In the genomic region with DNA sequence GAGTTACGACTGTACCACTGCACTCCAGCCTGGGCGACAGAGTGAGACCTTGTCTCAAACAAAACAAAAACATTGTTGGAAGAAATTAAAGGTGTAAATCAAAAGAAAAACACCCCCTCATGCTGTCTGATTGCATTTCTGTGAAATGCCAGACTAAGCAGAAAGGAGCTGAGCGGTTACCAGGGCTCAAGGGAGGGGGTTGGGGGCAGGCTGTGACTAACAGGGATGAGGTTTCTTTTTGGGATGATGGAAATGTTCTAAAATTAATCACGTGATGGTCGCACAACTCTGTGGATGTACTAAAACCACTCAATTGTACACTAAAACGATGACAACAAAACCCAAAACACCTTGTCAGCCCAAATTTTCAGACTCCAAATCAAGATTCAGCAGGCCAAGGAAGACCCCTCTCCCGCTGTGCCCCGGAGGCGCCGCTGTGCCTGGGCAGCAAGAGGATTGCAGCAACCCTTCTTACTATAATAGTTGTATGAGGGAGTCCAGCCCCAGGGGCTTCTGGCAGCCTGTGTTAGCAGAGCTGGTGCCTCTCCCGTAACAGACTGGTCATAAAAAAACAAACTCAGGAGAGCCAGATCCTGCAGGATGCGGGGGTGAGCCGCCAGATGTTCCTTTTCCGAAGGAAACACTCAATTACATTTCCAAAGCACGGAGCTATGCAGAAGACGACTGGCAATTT, we compare ENCODE assay signal across 10 cellular contexts. TPM values are rescaled to one million over a fixed set of nuclear protein-coding genes. Genes with fewer than 3 reads are reported as not detected.
DNase-seq lines count a peak whose midpoint lies in the region; ATAC-seq lines count a peak whose summit lies in the region.
"Had no signal": no experiment of that assay in that cellular context is flagged by ENCODE, and none has a peak within 500 bp of the region (broad histone marks: within the 10 kb centered on the region; RNA-seq: fewer than 3 reads in every experiment).

No MANE protein-coding gene starts in this region.

- H3K9me3 ChIP-seq in right cardiac atrium (ENCODE audit: control insufficient read depth, low read length) = no peaks in the 10 kb centered on the region
- H3K9me3 ChIP-seq: mucosa of descending colon had no signal

- ATAC-seq in right cardiac atrium = peak; percentile 10 to 60
- ATAC-seq in HG02588 (IDR thresholded peaks at IDR 0.05; ENCODE audit: unreplicated experiment) = no peak
- ATAC-seq: mucosa of descending colon had no signal

- H3K4me3 ChIP-seq in right cardiac atrium (ENCODE audit: low read length) (no peak overlapping the region), skin epidermis (no peak overlapping the region)
- H3K4me3 ChIP-seq: mucosa of descending colon had no signal

- intact Hi-C loops in right cardiac atrium (cut with DNase I) = no loop called here

- H3K4me1 ChIP-seq in right cardiac atrium (ENCODE audit: control insufficient read depth, insufficient read depth, low read length) = peaks cover 2% of the 10 kb centered on the region

- H3K27ac ChIP-seq in right cardiac atrium (ENCODE audit: low read length) (peak overlapping the region; percentile 49), skin epidermis (peak overlapping the region in 12 of 21 experiments; percentile 4 to 73 (median 48))
- H3K27ac ChIP-seq: epithelial cell of prostate had no signal

- peak; percentile 57 for DNase-seq in HCEC 1CT
- peak; percentile 41 for DNase-seq in brain pericyte (ENCODE audit: low read depth, low spot score)
- DNase-seq in right cardiac atrium = peak in 2 of 3 donors; percentile 65 to 77
- DNase-seq in DMS153 treated with DMSO at 0.1 percent for 48 hours (lab: John Stamatoyannopoulos, UW; ENCODE audit: unreplicated experiment) = no peak
- DNase-seq in stimulated activated CD4-positive, alpha-beta T cell treated with anti-CD3 and anti-CD28 coated beads, Interleukin-12 subunit alpha, Interleukin-12 subunit beta, amount 100 ng/mL, for 4 hours = no peak
- no peak for DNase-seq in activated CD4-positive, alpha-beta T cell treated with anti-CD3 and anti-CD28 coated beads, Interleukin-2, amount 50 U/mL, for 1 hour
- DNase-seq: mucosa of descending colon had no signal

- WGBS in right cardiac atrium = 48% methylated on average over 16 of the region's 16 CpGs

- no peaks in the 10 kb centered on the region for H3K27me3 ChIP-seq in right cardiac atrium (ENCODE audit: control insufficient read depth, insufficient read depth)

RNA-seq across cellular contexts. Expression of a gene that starts 20.9 kb away (rescaled TPM):
- 10 to 100 TPM in 2 of 4 donors, 1 to 10 TPM in 2; 8.9 to 14.2 (median 9.9) TPM for total RNA-seq in right cardiac atrium
- polyA plus RNA-seq in right cardiac atrium = 7.1 TPM

RNA-seq across cellular contexts. Expression of a gene that starts 30.3 kb away (rescaled TPM):
- total RNA-seq in right cardiac atrium = 1 to 10 TPM; 1.9 to 5.8 (median 3.8) TPM
- polyA plus RNA-seq in right cardiac atrium = 3.6 TPM

RNA-seq across cellular contexts. Expression of a gene that starts 31.3 kb away (rescaled TPM):
- total RNA-seq in right cardiac atrium = 100 to 1,000 TPM; 515 to 756 (median 624) TPM
- 1,214 TPM for polyA plus RNA-seq in right cardiac atrium

RNA-seq across cellular contexts. Expression of a gene that starts 43.0 kb away (rescaled TPM):
- total RNA-seq in right cardiac atrium = 10 to 100 TPM; 54.8 to 73.8 (median 67.7) TPM
- polyA plus RNA-seq in right cardiac atrium = 49.6 TPM

Comparison
In these comparisons a context has a peak if more than half of its experiments do, and no peak if none do; other contexts are left out.
1. DNase-seq: peak in HCEC 1CT (single experiment), brain pericyte (single experiment) and right cardiac atrium (2 of 3); none in DMS153 treated with DMSO at 0.1 percent for 48 hours (single experiment), stimulated activated CD4-positive, alpha-beta T cell treated with anti-CD3 and anti-CD28 coated beads, Interleukin-12 subunit alpha, Interleukin-12 subunit beta, amount 100 ng/mL, for 4 hours (single experiment) and activated CD4-positive, alpha-beta T cell treated with anti-CD3 and anti-CD28 coated beads, Interleukin-2, amount 50 U/mL, for 1 hour (single experiment).